16 cellular contexts compared by ENCODE assay signal in the genomic region with DNA sequence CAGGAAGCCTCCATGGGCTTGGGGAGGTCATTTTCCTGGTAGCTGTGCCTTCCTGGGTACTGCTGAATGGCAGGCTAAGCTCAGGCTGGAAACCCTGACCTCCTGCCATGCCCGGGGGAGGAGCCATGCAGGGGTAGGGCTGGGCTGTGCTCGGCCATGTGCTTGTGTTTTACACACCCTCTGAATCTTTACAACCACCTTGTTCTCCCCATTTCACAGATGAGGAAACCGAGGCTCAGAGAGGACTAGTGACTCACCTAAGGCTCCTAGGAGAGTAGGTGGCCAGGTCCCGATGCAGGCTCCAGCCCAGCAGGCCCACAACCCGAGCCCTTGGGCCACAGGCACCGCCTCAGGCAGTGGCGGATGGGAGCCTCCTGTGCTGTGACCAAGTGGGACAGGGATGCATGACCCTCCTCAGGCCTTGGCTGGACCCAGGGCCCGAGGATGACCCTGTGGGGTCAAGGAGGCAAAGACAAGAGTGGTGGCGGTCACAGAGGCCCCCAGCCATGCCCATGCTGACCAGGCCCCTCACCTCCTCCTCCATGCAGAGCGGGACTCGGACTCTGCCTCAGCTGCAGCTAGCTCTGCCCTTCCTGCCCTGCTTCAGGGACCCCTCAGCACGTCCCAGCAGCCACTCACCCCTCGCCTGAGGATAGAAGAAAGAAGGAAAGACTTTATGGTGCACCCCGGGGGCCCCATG.
A peak's percentile ranks its signal among the peaks of the same experiment; 100 is the strongest.
DNase-seq lines count a peak whose midpoint lies in the region; ATAC-seq, FAIRE-seq and TF ChIP-seq lines count a peak whose summit lies in the region.
"Had no signal": no experiment of that assay in that cellular context is flagged by ENCODE, and none has a peak within 500 bp of the region (broad histone marks: within the 10 kb centered on the region; RNA-seq: fewer than 3 reads in every experiment).

No MANE protein-coding gene starts in this region.

- no peak overlapping the region for H3K4ac ChIP-seq in trophoblast cell (ENCODE audit: low read depth, low read length)

- TF ChIP-seq EP300 in SK-N-SH (IDR thresholded peaks at IDR 0.05; ENCODE audit: borderline replicate concordance in 1 of 2, low read depth in 1 of 2, low read length in 1 of 2) = no peak
- TF ChIP-seq EP300 in HepG2 (IDR thresholded peaks at IDR 0.05; ENCODE audit: low read depth in 2 of 2, low read length in 2 of 2) = no peak
- no peak for TF ChIP-seq EP300 in HepG2 (CRISPR knock-in tag; IDR thresholded peaks at IDR 0.05; ENCODE audit: borderline replicate concordance)

- TF ChIP-seq RAD21 in SK-N-SH (IDR thresholded peaks at IDR 0.05; ENCODE audit: low read length) (no peak), HepG2 (CRISPR knock-in tag; IDR thresholded peaks at IDR 0.05) (no peak)

- no peak overlapping the region for H4K8ac ChIP-seq in trophoblast cell (ENCODE audit: low read depth, low read length)

- intact Hi-C loops in HepG2 (cut with micrococcal nuclease; ENCODE audit: unreplicated experiment) = no loop called here

- peak overlapping the region; percentile 21 for H2BK12ac ChIP-seq in trophoblast cell (ENCODE audit: low read length)

- no peaks in the 10 kb centered on the region for H3K79me1 ChIP-seq in trophoblast cell (ENCODE audit: low read length)

- H3K9ac ChIP-seq in SK-N-SH (no peak overlapping the region), HepG2 (ENCODE audit: insufficient read depth, low read depth, low read length) (no peak overlapping the region), trophoblast cell (ENCODE audit: low read length) (no peak overlapping the region)

- peak overlapping the region; percentile 17 for H3K14ac ChIP-seq in trophoblast cell (ENCODE audit: low read length)

- TF ChIP-seq CTCF in SK-N-SH (IDR thresholded peaks at IDR 0.05) = no peak
- TF ChIP-seq CTCF in NB4 (IDR thresholded peaks at IDR 0.05; ENCODE audit: low read depth, low read length) = no peak
- no peak for TF ChIP-seq CTCF in HepG2 (CRISPR knock-in tag; IDR thresholded peaks at IDR 0.05)

- H2BK5ac ChIP-seq in trophoblast cell (ENCODE audit: low read depth, low read length, poor library complexity) = no peak overlapping the region

- in situ Hi-C loops in HepG2 (cut with HindIII; ENCODE audit: extremely low pct_ligation_motif_present, low pct_unique_long_range_greater_than_20kb) = no loop called here

- H3K9me3 ChIP-seq in SK-N-SH (no peaks in the 10 kb centered on the region), HepG2 (ENCODE audit: low read length) (no peaks in the 10 kb centered on the region), trophoblast cell (ENCODE audit: insufficient read depth, low read depth, low read length) (peaks cover 4% of the 10 kb centered on the region)
- H3K9me3 ChIP-seq: Peyer's patch had no signal

- H3K4me2 ChIP-seq in SK-N-SH = no peak overlapping the region
- H3K4me2 ChIP-seq in HepG2 (ENCODE audit: low read depth, low read length) = no peak overlapping the region
- H3K4me2 ChIP-seq in trophoblast cell (ENCODE audit: low read length) = no peak overlapping the region

- H2BK120ac ChIP-seq in trophoblast cell (ENCODE audit: insufficient read depth, low read length, poor library complexity) = no peak overlapping the region

- no peak overlapping the region for H2AFZ ChIP-seq in SK-N-SH (ENCODE audit: low read depth)
- H2AFZ ChIP-seq in HepG2 (ENCODE audit: low read length) = no peak overlapping the region
- H2AFZ ChIP-seq in trophoblast cell (ENCODE audit: insufficient read depth, low read length, poor library complexity) = no peak overlapping the region

- H3K27me3 ChIP-seq in SK-N-SH (ENCODE audit: insufficient read depth) (no peaks in the 10 kb centered on the region), HepG2 (ENCODE audit: control insufficient read depth in 1 of 2, insufficient read depth in 2 of 2, low read length in 2 of 2) (peaks cover 0 to 7% of the 10 kb centered on the region in 2 experiments; a peak in 3 of 5 replicates), trophoblast cell (ENCODE audit: insufficient read depth, low read length) (no peaks in the 10 kb centered on the region)
- H3K27me3 ChIP-seq: Peyer's patch had no signal

- peak; percentile 15 for DNase-seq in SK-N-SH
- peak; percentile 36 for DNase-seq in NB4 (ENCODE audit: low read depth)
- DNase-seq in HepG2 (ENCODE audit: low spot score) = no peak
- no peak for DNase-seq in trophoblast cell
- DNase-seq in NCI-H524 treated with DMSO at 0.1 percent for 48 hours (lab: John Stamatoyannopoulos, UW) = no peak
- no peak for DNase-seq in DMS53 (lab: John Stamatoyannopoulos, UW)
- DNase-seq: AML-193, DND-41, NCI-H1436, NCI-H1930, NCI-H446, Peyer's patch, SHP77 had no signal

- H4K12ac ChIP-seq in trophoblast cell (ENCODE audit: low read depth, low read length) = peak overlapping the region; percentile 26

- peaks cover 0 to 3% of the 10 kb centered on the region in 2 experiments; a peak in 1 of 4 replicates for H3K4me1 ChIP-seq in SK-N-SH (ENCODE audit: control insufficient read depth in 1 of 2, insufficient read depth in 2 of 2, low read depth in 1 of 2, low read length in 1 of 2)
- H3K4me1 ChIP-seq in HepG2 (ENCODE audit: insufficient read depth, low read length) = no peaks in the 10 kb centered on the region; the same call in 1 of the 2 replicates
- peaks cover 11% of the 10 kb centered on the region in 2 experiments for H3K4me1 ChIP-seq in trophoblast cell (ENCODE audit: control insufficient read depth in 1 of 2, insufficient read depth in 2 of 2, low read length in 2 of 2)

- H3K36me3 ChIP-seq in SK-N-SH (replicated peaks in 1 of 2; ENCODE audit: control insufficient read depth in 1 of 2, insufficient read depth in 2 of 2, low read length in 1 of 2) (no peaks in the 10 kb centered on the region), HepG2 (replicated peaks in 1 of 2; ENCODE audit: control insufficient read depth in 1 of 2, insufficient read depth in 2 of 2, low read length in 2 of 2) (no peaks in the 10 kb centered on the region), trophoblast cell (ENCODE audit: control insufficient read depth in 1 of 2, insufficient read depth in 2 of 2, low read length in 2 of 2) (no peaks in the 10 kb centered on the region)
- H3K36me3 ChIP-seq: Peyer's patch had no signal

- H2AK5ac ChIP-seq in trophoblast cell (ENCODE audit: low read length) = peak overlapping the region; percentile 14

- 67% methylated on average over 4 of the region's 14 CpGs for WGBS in SK-N-SH (ENCODE audit: low lambda C conversion rate)
- 24% methylated on average over 7 of the region's 14 CpGs for WGBS in HepG2 (ENCODE audit: low lambda C conversion rate)
- no CpG with 5 or more reads among the region's 14 CpGs for WGBS in trophoblast cell (ENCODE audit: extremely low coverage, insufficient coverage, insufficient read length)

- TF ChIP-seq POLR2A in NB4 (IDR thresholded peaks at IDR 0.05; ENCODE audit: extremely low read depth, insufficient read length) = no peak
- no peak for TF ChIP-seq POLR2A in HepG2 (IDR thresholded peaks at IDR 0.05; ENCODE audit: insufficient read depth in 1 of 2, low read depth in 2 of 2, low read length in 2 of 2)

- no peaks in the 10 kb centered on the region for H4K20me1 ChIP-seq in SK-N-SH (ENCODE audit: insufficient read depth)
- H4K20me1 ChIP-seq in HepG2 (ENCODE audit: insufficient read depth, low read length) = no peaks in the 10 kb centered on the region

- H3K18ac ChIP-seq in trophoblast cell (ENCODE audit: low read length) = no peak overlapping the region

- H3K79me2 ChIP-seq in SK-N-SH (ENCODE audit: insufficient read depth) = no peaks in the 10 kb centered on the region
- H3K79me2 ChIP-seq in HepG2 (ENCODE audit: insufficient read depth, low read length) = no peaks in the 10 kb centered on the region
- H3K79me2 ChIP-seq in trophoblast cell (ENCODE audit: control insufficient read depth, insufficient read depth, low read length, poor library complexity) = no peaks in the 10 kb centered on the region

- H3F3A ChIP-seq in SK-N-SH (replicated peaks; ENCODE audit: insufficient read depth) = no peaks in the 10 kb centered on the region

- no peaks in the 10 kb centered on the region for H3K9me2 ChIP-seq in SK-N-SH

- CTCF ChIA-PET in SK-N-SH (lab: Yijun Ruan, JAX) (interaction anchor here (1.2 kb wide), 1 partner anchor 133 kb away, joined by 5 read pairs; no protein-coding TSS in a partner anchor), HepG2 (lab: Yijun Ruan, JAX; ENCODE audit: low intra/inter-chr PET ratio, low total read pairs) (no interaction called here)

- POLR2A ChIA-PET in SK-N-SH (lab: Yijun Ruan, JAX) = no interaction called here
- POLR2A ChIA-PET in HepG2 (lab: Yijun Ruan, JAX) = no interaction called here

- H3K27ac ChIP-seq in SK-N-SH (ENCODE audit: low read depth in 2 of 2, low read length in 1 of 2) = no peak overlapping the region
- H3K27ac ChIP-seq in HepG2 (ENCODE audit: extremely low read length, insufficient read depth, low read length) = no peak overlapping the region
- H3K27ac ChIP-seq in trophoblast cell (ENCODE audit: low read depth, low read length) = no peak overlapping the region
- H3K27ac ChIP-seq: 22Rv1, Peyer's patch had no signal

- peak overlapping the region; percentile 4 for H4K91ac ChIP-seq in trophoblast cell (ENCODE audit: low read depth, low read length)

- no peak for FAIRE-seq in HepG2 (lab: Jason Lieb, UNC)

- no peak overlapping the region for H3K23ac ChIP-seq in trophoblast cell (ENCODE audit: low read length)

- BruUV-seq in HepG2 (replicated peaks; lab: Mats Ljungman, UMichigan) = no TSS peak

- ATAC-seq in SK-N-SH treated with all-trans-retinoic acid at 6 μM for 48 hours (no peak), HepG2 (no peak; the same call in 1 of the 3 replicates), GM18517 (IDR thresholded peaks at IDR 0.05; ENCODE audit: unreplicated experiment) (no peak)

- H3K4me3 ChIP-seq in SK-N-SH (ENCODE audit: low read depth in 2 of 2, low read length in 1 of 2) = no peak overlapping the region
- no peak overlapping the region for H3K4me3 ChIP-seq in NB4 (ENCODE audit: low read depth, low read length)
- no peak overlapping the region for H3K4me3 ChIP-seq in HepG2 (replicated peaks in 1 of 3; ENCODE audit: insufficient read depth in 1 of 3, low read depth in 2 of 3, low read length in 3 of 3)
- no peak overlapping the region for H3K4me3 ChIP-seq in trophoblast cell (ENCODE audit: low read depth, low read length)
- H3K4me3 ChIP-seq: Peyer's patch had no signal

TF ChIP-seq in SK-N-SH, 30 proteins besides CTCF, POLR2A, EP300 and RAD21 (continues in another document):
- TF ChIP-seq EZH2phosphoT487 (IDR thresholded peaks at IDR 0.05; ENCODE audit: borderline replicate concordance, low read depth) = no peak
- TF ChIP-seq SMC3 (IDR thresholded peaks at IDR 0.05; ENCODE audit: low read depth, low read length) = no peak
- TF ChIP-seq NFIC (IDR thresholded peaks at IDR 0.05; ENCODE audit: borderline replicate concordance) = no peak

TF ChIP-seq in HepG2, 621 proteins besides CTCF, POLR2A, EP300 and RAD21 (continues in another document):
- TF ChIP-seq BHLHE40 (IDR thresholded peaks at IDR 0.05; ENCODE audit: low read length) = no peak
- TF ChIP-seq ZEB1 (IDR thresholded peaks at IDR 0.05; ENCODE audit: insufficient replicate concordance, low read depth) = no peak
- TF ChIP-seq ZBTB7A (CRISPR knock-in tag; IDR thresholded peaks at IDR 0.05) = no peak
- no peak for TF ChIP-seq ATF7-NPFF (CRISPR knock-in tag; IDR thresholded peaks at IDR 0.05; ENCODE audit: low read depth)
- TF ChIP-seq PTBP1 (IDR thresholded peaks at IDR 0.05; ENCODE audit: low read depth, low read length, poor library complexity, severe bottlenecking) = no peak
- no peak for TF ChIP-seq RFX1 (IDR thresholded peaks at IDR 0.05)
- TF ChIP-seq ZNF782 (CRISPR knock-in tag; IDR thresholded peaks at IDR 0.05; ENCODE audit: borderline replicate concordance) = no peak

Comparison
In these comparisons a context has a peak if more than half of its experiments do, and no peak if none do; other contexts are left out.
1. DNase-seq: peak in SK-N-SH (single experiment) and NB4 (single experiment); none in HepG2 (single experiment), trophoblast cell (0 of 2), NCI-H524 treated with DMSO at 0.1 percent for 48 hours (single experiment) and DMS53 (single experiment).